Comparison of ENCODE assay signal across 7 cellular contexts in the genomic region with DNA sequence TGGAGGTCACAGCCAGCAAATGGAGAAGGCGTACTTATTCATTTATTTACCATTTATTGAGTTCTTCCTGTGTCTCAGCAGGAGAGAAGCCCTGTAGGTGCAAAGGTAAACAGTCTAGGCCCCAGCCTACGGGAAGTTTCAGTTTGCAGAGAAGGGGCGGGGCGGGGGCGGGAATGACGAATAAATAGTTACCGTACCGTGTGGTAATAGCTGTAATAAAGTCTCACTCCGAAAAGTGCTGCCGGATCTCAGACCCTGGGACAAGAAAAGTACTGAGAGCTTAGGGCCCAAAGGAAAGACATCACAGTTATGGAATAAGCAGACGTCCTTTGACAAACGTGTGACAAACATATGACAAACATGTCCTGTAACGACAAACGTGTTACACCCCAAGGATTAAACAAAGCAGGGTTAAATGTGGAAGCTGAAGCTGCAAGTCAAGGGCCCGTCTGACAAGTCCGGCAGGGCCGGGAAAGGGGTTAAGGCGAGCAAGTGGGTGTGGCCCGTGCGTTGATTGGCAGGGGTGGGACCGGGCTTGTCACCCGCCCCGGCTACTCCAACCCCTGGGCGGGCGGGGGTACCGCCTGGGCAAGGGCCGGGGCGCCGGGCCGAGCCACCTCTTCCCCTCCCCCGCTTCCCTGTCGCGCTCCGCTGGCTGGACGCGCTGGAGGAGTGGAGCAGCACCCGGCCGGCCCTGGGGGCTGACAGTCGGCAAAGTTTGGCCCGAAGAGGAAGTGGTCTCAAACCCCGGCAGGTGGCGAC. TPM values are rescaled to one million over a fixed set of nuclear protein-coding genes. Genes with fewer than 3 reads are reported as not detected.
DNase-seq lines count a peak whose midpoint lies in the region; ATAC-seq, FAIRE-seq and TF ChIP-seq lines count a peak whose summit lies in the region.

Gene LRP10, plus strand, starts transcription at position 541 of the 762 bp plus-strand sequence. CDS start 564 bp downstream, outside the sequence.

- H3K4me1 Mint-ChIP-seq in T-helper 2 cell treated with Interferon-gamma antibody and Interleukin-4, amounts not matched to agents 5 μg/mL and 100 μg/mL, for 36 hours (ENCODE audit: low read depth): peaks cover 21% of the 10 kb centered on the region
- H3K4me1 Mint-ChIP-seq in astrocyte (ENCODE audit: low read depth, unreplicated experiment): peaks cover 11% of the 10 kb centered on the region

- DNase-seq in NCI-H146 (lab: John Stamatoyannopoulos, UW): peak; percentile 89
- DNase-seq in T-helper 2 cell treated with Interferon-gamma antibody and Interleukin-4, amounts not matched to agents 5 μg/mL and 100 μg/mL, for 36 hours (ENCODE audit: low spot score): peak; percentile 84
- DNase-seq in astrocyte (ENCODE audit: low read depth): peak; percentile 74
- DNase-seq in hepatocyte (ENCODE audit: low spot score): peak; percentile 95
- peak; percentile 66 for DNase-seq in retinal pigment epithelial cell (ENCODE audit: low read depth)

- H3K4me3 ChIP-seq in astrocyte (ENCODE audit: insufficient read depth, low read depth, low read length): peak within 1 kb of the TSS; percentile 70
- H3K4me3 ChIP-seq in hepatocyte: peak within 1 kb of the TSS; percentile 76
- peak within 1 kb of the TSS; percentile 85 for H3K4me3 ChIP-seq in retinal pigment epithelial cell (ENCODE audit: low read length)

- H3K9ac ChIP-seq in astrocyte (ENCODE audit: low read length): peak within 1 kb of the TSS; percentile 84

- ATAC-seq in GM18502 (IDR thresholded peaks at IDR 0.05; ENCODE audit: poor library complexity, unreplicated experiment) (peak; percentile 74), HG02852 (IDR thresholded peaks at IDR 0.05; ENCODE audit: unreplicated experiment) (peak; percentile 77)

- H3K27me3 ChIP-seq in astrocyte (ENCODE audit: insufficient read depth, low read length): no peaks in the 10 kb centered on the region
- H3K27me3 ChIP-seq in hepatocyte: no peaks in the 10 kb centered on the region

- no peak for TF ChIP-seq CTCF in astrocyte (IDR thresholded peaks at IDR 0.05; ENCODE audit: insufficient read depth, low read depth, low read length)
- TF ChIP-seq CTCF in hepatocyte (IDR thresholded peaks at IDR 0.05; ENCODE audit: poor library complexity): no peak
- TF ChIP-seq CTCF in retinal pigment epithelial cell (conservative IDR thresholded peaks at IDR 0.05; ENCODE audit: low read depth, low read length): no peak

- no peaks in the 10 kb centered on the region for H3K9me3 Mint-ChIP-seq in T-helper 2 cell treated with Interferon-gamma antibody and Interleukin-4, amounts not matched to agents 5 μg/mL and 100 μg/mL, for 36 hours
- no peaks in the 10 kb centered on the region for H3K9me3 Mint-ChIP-seq in astrocyte (ENCODE audit: unreplicated experiment)

- peak within 1 kb of the TSS; percentile 94 for H3K27ac Mint-ChIP-seq in T-helper 2 cell treated with Interferon-gamma antibody and Interleukin-4, amounts not matched to agents 5 μg/mL and 100 μg/mL, for 36 hours
- H3K27ac Mint-ChIP-seq in astrocyte (ENCODE audit: unreplicated experiment): peak within 1 kb of the TSS; percentile 99

- peak within 1 kb of the TSS; percentile 91 for H3K4me3 Mint-ChIP-seq in T-helper 2 cell treated with Interferon-gamma antibody and Interleukin-4, amounts not matched to agents 5 μg/mL and 100 μg/mL, for 36 hours
- peak within 1 kb of the TSS; percentile 91 for H3K4me3 Mint-ChIP-seq in astrocyte (ENCODE audit: unreplicated experiment)

- H3K36me3 Mint-ChIP-seq in T-helper 2 cell treated with Interferon-gamma antibody and Interleukin-4, amounts not matched to agents 5 μg/mL and 100 μg/mL, for 36 hours (ENCODE audit: low read depth): peaks cover 25% of the 10 kb centered on the region
- peaks cover 8% of the 10 kb centered on the region for H3K36me3 Mint-ChIP-seq in astrocyte (ENCODE audit: low read depth, unreplicated experiment)

- H3K27me3 Mint-ChIP-seq in T-helper 2 cell treated with Interferon-gamma antibody and Interleukin-4, amounts not matched to agents 5 μg/mL and 100 μg/mL, for 36 hours (ENCODE audit: low read depth): no peaks in the 10 kb centered on the region
- H3K27me3 Mint-ChIP-seq in astrocyte (ENCODE audit: low read depth, unreplicated experiment): no peaks in the 10 kb centered on the region

- H3K9me3 ChIP-seq in astrocyte (ENCODE audit: insufficient read depth, low read depth, low read length): no peaks in the 10 kb centered on the region
- H3K9me3 ChIP-seq in hepatocyte (ENCODE audit: low read depth): no peaks in the 10 kb centered on the region

- H3K79me2 ChIP-seq in astrocyte (ENCODE audit: insufficient read depth, low read length) (peaks cover 27% of the 10 kb centered on the region), hepatocyte (peaks cover 22% of the 10 kb centered on the region)

- 2% methylated on average over 25 of the region's 42 CpGs for WGBS in hepatocyte (ENCODE audit: low lambda C conversion rate, missing lambda C conversion rate)

- FAIRE-seq in astrocyte (lab: Jason Lieb, UNC): no peak

- peaks cover 11% of the 10 kb centered on the region for H3K4me1 ChIP-seq in astrocyte (ENCODE audit: insufficient read depth, low read length)
- H3K4me1 ChIP-seq in hepatocyte (ENCODE audit: insufficient read depth): peaks cover 15% of the 10 kb centered on the region

- H4K20me1 ChIP-seq in astrocyte (ENCODE audit: insufficient read depth, low read length) (peaks cover 28% of the 10 kb centered on the region), hepatocyte (ENCODE audit: insufficient read depth, poor library complexity, severe bottlenecking) (no peaks in the 10 kb centered on the region)

- peaks cover 7% of the 10 kb centered on the region for H3K36me3 ChIP-seq in astrocyte (ENCODE audit: insufficient read depth, low read length)
- no peaks in the 10 kb centered on the region for H3K36me3 ChIP-seq in hepatocyte (replicated peaks; ENCODE audit: insufficient read depth, low read depth)

- H3K9me2 ChIP-seq in hepatocyte (replicated peaks; ENCODE audit: insufficient read depth): no peaks in the 10 kb centered on the region

- peak within 1 kb of the TSS; percentile 87 for H3K27ac ChIP-seq in astrocyte (ENCODE audit: low read depth, low read length)
- H3K27ac ChIP-seq in hepatocyte: peak within 1 kb of the TSS; percentile 100

- H2AFZ ChIP-seq in astrocyte (ENCODE audit: low read depth, low read length) (peak within 1 kb of the TSS; percentile 73), hepatocyte (peak within 1 kb of the TSS; percentile 63)

- peak within 1 kb of the TSS; percentile 90 for H3K4me2 ChIP-seq in astrocyte (ENCODE audit: low read length)
- peak within 1 kb of the TSS; percentile 79 for H3K4me2 ChIP-seq in hepatocyte

RNA-seq across cellular contexts. Expression of gene LRP10, which starts in this region (rescaled TPM):
- 142 and 157 TPM in 2 replicates for total RNA-seq in astrocyte
- total RNA-seq in hepatocyte: 34.4 and 56.2 TPM in 2 replicates
- polyA plus RNA-seq in hepatocyte: 92.7 and 117 TPM in 2 replicates

Comparison
In these comparisons a context has a peak if more than half of its experiments do, and no peak if none do; other contexts are left out.
1. Peak in every context shown above with its lines: DNase-seq, ATAC-seq, H3K4me3 ChIP-seq and H3K27ac ChIP-seq.